Comparison of ENCODE assay signal across 1 cellular context in the genomic region with DNA sequence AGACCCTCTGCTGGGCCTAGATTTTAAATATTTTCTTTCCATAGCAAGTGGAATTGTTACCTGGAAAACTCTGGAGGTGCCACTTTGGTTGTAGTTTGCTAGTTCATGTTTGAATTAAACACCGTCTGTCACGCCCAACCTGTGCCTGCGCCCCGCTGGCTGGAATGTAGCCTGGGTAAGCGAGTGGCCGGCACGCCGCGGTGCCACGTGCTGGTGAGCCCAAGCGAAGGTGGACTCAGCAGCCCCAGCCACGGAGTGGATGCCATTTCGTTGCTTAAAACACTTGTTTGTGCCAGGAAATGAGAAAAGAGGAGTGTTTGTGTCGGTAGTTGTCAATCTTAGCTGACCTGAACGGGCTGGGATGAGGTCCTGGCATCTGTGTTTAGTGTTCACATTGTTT.
TF ChIP-seq lines count a peak whose summit lies in the region.

No MANE protein-coding gene starts in this region.

TF ChIP-seq in liver, 16 proteins besides CTCF, POLR2A, EP300 and RAD21 (continued from another document):
- TF ChIP-seq ZBTB33 (IDR thresholded peaks at IDR 0.05) (peak; percentile 63), RXRA (IDR thresholded peaks at IDR 0.05) (peak in 1 of 2 donors; percentile 74), HNF4A (conservative IDR thresholded peaks at IDR 0.05) (peak in 1 of 2 donors; percentile 68), GABPA (IDR thresholded peaks at IDR 0.05 in 1 of 2, conservative IDR thresholded peaks at IDR 0.05 in 1 of 2) (no peak), TAF1 (conservative IDR thresholded peaks at IDR 0.05) (no peak)
